ENCODE assay signal across 13 cellular contexts in the genomic region with DNA sequence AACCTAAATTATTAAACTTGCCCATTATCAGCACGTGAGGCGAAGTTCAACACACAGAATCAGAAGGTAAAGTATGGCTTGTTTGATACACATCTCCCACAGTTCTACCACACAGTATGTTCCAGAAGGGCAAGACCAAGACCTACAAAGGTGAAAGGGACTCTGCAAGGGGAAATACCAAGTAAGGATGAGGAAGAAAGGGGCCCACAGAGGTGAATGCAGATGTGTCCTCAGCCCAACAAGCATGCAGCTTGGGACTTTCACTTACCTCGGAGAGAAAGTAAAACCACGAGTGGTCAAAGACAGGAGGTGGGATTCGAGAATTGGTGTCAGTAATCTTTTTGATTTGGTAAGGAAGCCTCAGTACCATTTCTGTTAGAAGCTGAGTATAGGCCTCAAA.
DNase-seq lines count a peak whose midpoint lies in the region; ATAC-seq and TF ChIP-seq lines count a peak whose summit lies in the region.
"Had no signal": no experiment of that assay in that cellular context is flagged by ENCODE, and none has a peak within 500 bp of the region (broad histone marks: within the 10 kb centered on the region; RNA-seq: fewer than 3 reads in every experiment).

No MANE protein-coding gene starts in this region.

- intact Hi-C loops in ovary (cut with DNase I): no loop called here

- CTCF ChIA-PET in activated naive CD4-positive, alpha-beta T cell treated with anti-CD3 and anti-CD28 coated beads, Interleukin-2, amount 10 ng/mL, durations not matched to agents 7 days and 5 days (lab: Charles Lee): interaction anchor here (1.3 to 1.6 kb wide), 2 partner anchors 11 to 217 kb away, joined by 4 to 8 read pairs; no protein-coding TSS in a partner anchor

- H3K27ac ChIP-seq in ovary: no peak overlapping the region

- no peak for DNase-seq in activated naive CD4-positive, alpha-beta T cell treated with anti-CD3 and anti-CD28 coated beads, Interleukin-2, amount 10 ng/mL, durations not matched to agents 7 days and 5 days
- DNase-seq in activated naive CD4-positive, alpha-beta T cell treated with Interleukin-2 at 50 U/mL for 16 hours: no peak
- peak; percentile 58 for DNase-seq in Jurkat, Clone E6-1 (ENCODE audit: low read depth, low spot score)
- peak; percentile 11 for DNase-seq in activated naive CD8-positive, alpha-beta T cell treated with anti-CD3 and anti-CD28 coated beads for 36 hours
- DNase-seq in stimulated activated naive CD8-positive, alpha-beta T cell treated with anti-CD3 and anti-CD28 coated beads, Interleukin-15, amount 100 ng/mL, for 72 hours: peak in 1 of 2 donors; percentile 64
- DNase-seq in ovary: no peak
- DNase-seq: aorta, NCI-H2171 treated with DMSO at 0.1 percent for 48 hours, OCI-M1 had no signal

- TF ChIP-seq POLR2A in ovary (IDR thresholded peaks at IDR 0.05): no peak

- peaks cover 30% of the 10 kb centered on the region for H3K4me1 Mint-ChIP-seq in activated naive CD4-positive, alpha-beta T cell treated with anti-CD3 and anti-CD28 coated beads, Interleukin-2, amount 10 ng/mL, durations not matched to agents 7 days and 5 days
- H3K4me1 Mint-ChIP-seq in activated naive CD8-positive, alpha-beta T cell treated with anti-CD3 and anti-CD28 coated beads for 36 hours: peaks cover 21% of the 10 kb centered on the region
- peaks cover 27% of the 10 kb centered on the region for H3K4me1 Mint-ChIP-seq in stimulated activated naive CD8-positive, alpha-beta T cell treated with anti-CD3 and anti-CD28 coated beads, Interleukin-15, amount 100 ng/mL, for 72 hours

- no peak overlapping the region for H3K4me3 Mint-ChIP-seq in activated naive CD4-positive, alpha-beta T cell treated with anti-CD3 and anti-CD28 coated beads, Interleukin-2, amount 10 ng/mL, durations not matched to agents 7 days and 5 days
- no peak overlapping the region for H3K4me3 Mint-ChIP-seq in activated naive CD8-positive, alpha-beta T cell treated with anti-CD3 and anti-CD28 coated beads for 36 hours
- H3K4me3 Mint-ChIP-seq in stimulated activated naive CD8-positive, alpha-beta T cell treated with anti-CD3 and anti-CD28 coated beads, Interleukin-15, amount 100 ng/mL, for 72 hours: peak overlapping the region; percentile 34 to 67

- no peaks in the 10 kb centered on the region for H3K4me1 ChIP-seq in ovary (ENCODE audit: insufficient read depth)

- H3K27me3 ChIP-seq in ovary: no peaks in the 10 kb centered on the region
- H3K27me3 ChIP-seq: dorsolateral prefrontal cortex had no signal

- peak; percentile 97 for ATAC-seq in stimulated activated naive CD8-positive, alpha-beta T cell treated with anti-CD3 and anti-CD28 coated beads, Interleukin-15, amount 100 ng/mL, for 72 hours
- ATAC-seq in HG03565 (IDR thresholded peaks at IDR 0.05; ENCODE audit: unreplicated experiment) (no peak), GM18867 (IDR thresholded peaks at IDR 0.05; ENCODE audit: unreplicated experiment) (no peak)

- H3K27ac Mint-ChIP-seq in activated naive CD4-positive, alpha-beta T cell treated with anti-CD3 and anti-CD28 coated beads, Interleukin-2, amount 10 ng/mL, durations not matched to agents 7 days and 5 days: peak overlapping the region; percentile 25
- H3K27ac Mint-ChIP-seq in activated naive CD8-positive, alpha-beta T cell treated with anti-CD3 and anti-CD28 coated beads for 36 hours: peak overlapping the region; percentile 65
- peak overlapping the region; percentile 81 to 83 for H3K27ac Mint-ChIP-seq in stimulated activated naive CD8-positive, alpha-beta T cell treated with anti-CD3 and anti-CD28 coated beads, Interleukin-15, amount 100 ng/mL, for 72 hours

- H3K36me3 Mint-ChIP-seq in activated naive CD4-positive, alpha-beta T cell treated with anti-CD3 and anti-CD28 coated beads, Interleukin-2, amount 10 ng/mL, durations not matched to agents 7 days and 5 days: peaks cover 81% of the 10 kb centered on the region
- H3K36me3 Mint-ChIP-seq in activated naive CD8-positive, alpha-beta T cell treated with anti-CD3 and anti-CD28 coated beads for 36 hours: peaks cover 48% of the 10 kb centered on the region

- TF ChIP-seq CTCF in ovary (IDR thresholded peaks at IDR 0.05): no peak

- WGBS in ovary, 3 donors: 86 to 92% (median 88%) methylated on average over 5 of the region's 5 CpGs

- H3K36me3 ChIP-seq in ovary: no peaks in the 10 kb centered on the region

- no peaks in the 10 kb centered on the region for H3K27me3 Mint-ChIP-seq in activated naive CD4-positive, alpha-beta T cell treated with anti-CD3 and anti-CD28 coated beads, Interleukin-2, amount 10 ng/mL, durations not matched to agents 7 days and 5 days
- no peaks in the 10 kb centered on the region for H3K27me3 Mint-ChIP-seq in activated naive CD8-positive, alpha-beta T cell treated with anti-CD3 and anti-CD28 coated beads for 36 hours
- H3K27me3 Mint-ChIP-seq in stimulated activated naive CD8-positive, alpha-beta T cell treated with anti-CD3 and anti-CD28 coated beads, Interleukin-15, amount 100 ng/mL, for 72 hours: no peaks in the 10 kb centered on the region

- H3K9me3 Mint-ChIP-seq in activated naive CD4-positive, alpha-beta T cell treated with anti-CD3 and anti-CD28 coated beads, Interleukin-2, amount 10 ng/mL, durations not matched to agents 7 days and 5 days: no peaks in the 10 kb centered on the region
- no peaks in the 10 kb centered on the region for H3K9me3 Mint-ChIP-seq in activated naive CD8-positive, alpha-beta T cell treated with anti-CD3 and anti-CD28 coated beads for 36 hours
- no peaks in the 10 kb centered on the region for H3K9me3 Mint-ChIP-seq in stimulated activated naive CD8-positive, alpha-beta T cell treated with anti-CD3 and anti-CD28 coated beads, Interleukin-15, amount 100 ng/mL, for 72 hours

- no peak for TF ChIP-seq EP300 in ovary (IDR thresholded peaks at IDR 0.05)

- no peaks in the 10 kb centered on the region for H3K9me3 ChIP-seq in ovary

- no peak overlapping the region for H3K4me3 ChIP-seq in Jurkat, Clone E6-1 (ENCODE audit: low read length)
- H3K4me3 ChIP-seq in ovary: no peak overlapping the region
- H3K4me3 ChIP-seq: dorsolateral prefrontal cortex, lung had no signal

Comparison
In these comparisons a context has a peak if more than half of its experiments do, and no peak if none do; other contexts are left out.
1. DNase-seq: peak in Jurkat, Clone E6-1 (single experiment) and activated naive CD8-positive, alpha-beta T cell treated with anti-CD3 and anti-CD28 coated beads for 36 hours (single experiment); none in activated naive CD4-positive, alpha-beta T cell treated with anti-CD3 and anti-CD28 coated beads, Interleukin-2, amount 10 ng/mL, durations not matched to agents 7 days and 5 days (single experiment), activated naive CD4-positive, alpha-beta T cell treated with Interleukin-2 at 50 U/mL for 16 hours (single experiment) and ovary (0 of 5).
2. H3K27ac Mint-ChIP-seq: peak in every context shown above with its lines; median percentile 82 in stimulated activated naive CD8-positive, alpha-beta T cell treated with anti-CD3 and anti-CD28 coated beads, Interleukin-15, amount 100 ng/mL, for 72 hours; 65 in activated naive CD8-positive, alpha-beta T cell treated with anti-CD3 and anti-CD28 coated beads for 36 hours; 25 in activated naive CD4-positive, alpha-beta T cell treated with anti-CD3 and anti-CD28 coated beads, Interleukin-2, amount 10 ng/mL, durations not matched to agents 7 days and 5 days.
3. H3K4me3 Mint-ChIP-seq: peak in stimulated activated naive CD8-positive, alpha-beta T cell treated with anti-CD3 and anti-CD28 coated beads, Interleukin-15, amount 100 ng/mL, for 72 hours (2 of 2); none in activated naive CD4-positive, alpha-beta T cell treated with anti-CD3 and anti-CD28 coated beads, Interleukin-2, amount 10 ng/mL, durations not matched to agents 7 days and 5 days (single experiment) and activated naive CD8-positive, alpha-beta T cell treated with anti-CD3 and anti-CD28 coated beads for 36 hours (single experiment).